34 cellular contexts compared by ENCODE assay signal in genomic region chr15:41251411-41251810, GRCh38. TPM values are rescaled to one million over a fixed set of nuclear protein-coding genes. Genes with fewer than 3 reads are reported as not detected.
"Had no signal": no experiment of that assay in that cellular context is flagged by ENCODE, and none has a peak within 500 bp of the region (broad histone marks: within the 10 kb centered on the region; RNA-seq: fewer than 3 reads in every experiment).

No MANE protein-coding gene starts in this region.

- H3K9me3 ChIP-seq: body of pancreas, breast epithelium, Peyer's patch had no signal

- H3K9me3 Mint-ChIP-seq: activated CD4-positive, alpha-beta T cell treated with anti-CD3 and anti-CD28 coated beads, Interleukin-2, amount 10 ng/mL, durations not matched to agents 24 days and 14 days; activated CD8-positive, alpha-beta T cell treated with anti-CD3 and anti-CD28 coated beads for 36 hours; activated naive CD8-positive, alpha-beta T cell treated with anti-CD3 and anti-CD28 coated beads, Interleukin-2, amount 10 ng/mL, durations not matched to agents 7 days and 5 days; activated T-cell treated with anti-CD3 and anti-CD28 coated beads, Interleukin-2, amount 50 U/mL, for 72 hours; activated T-helper 17 cell treated with anti-CD3 and anti-CD28 coated beads, Interleukin-2, amount 50 U/mL, for 72 hours had no signal

- H3K27me3 ChIP-seq: body of pancreas, breast epithelium, Peyer's patch had no signal

- H3K4me3 ChIP-seq: body of pancreas, breast epithelium, K562, Peyer's patch had no signal

- DNase-seq: activated CD4-positive, alpha-beta T cell treated with anti-CD3 and anti-CD28 coated beads, Interleukin-2, amount 10 ng/mL, durations not matched to agents 24 days and 14 days; activated CD4-positive, alpha-beta T cell treated with anti-CD3 and anti-CD28 coated beads, Interleukin-2, amount 50 U/mL, for 4 hours; activated CD8-positive, alpha-beta T cell treated with anti-CD3 and anti-CD28 coated beads for 36 hours; activated effector memory CD4-positive, alpha-beta T cell treated with anti-CD3 and anti-CD28 coated beads, Interleukin-2, amount 50 U/mL, for 16 hours; activated naive CD4-positive, alpha-beta T cell; activated naive CD4-positive, alpha-beta T cell treated with anti-CD3 and anti-CD28 coated beads, Interleukin-2, amount 50 U/mL, for 16 hours; activated naive CD8-positive, alpha-beta T cell treated with anti-CD3 and anti-CD28 coated beads, Interleukin-2, amount 10 ng/mL, durations not matched to agents 7 days and 5 days; activated T-cell treated with anti-CD3 and anti-CD28 coated beads, Interleukin-2, amount 50 U/mL, for 1 hour; activated T-cell treated with anti-CD3 and anti-CD28 coated beads, Interleukin-2, amount 50 U/mL, for 72 hours; body of pancreas; NCI-H1092 treated with DMSO at 0.1 percent for 48 hours; NCI-H1417; NCI-H146; NCI-H187; NCI-H2029 treated with DMSO at 0.1 percent for 48 hours; NCI-H2107; NCI-H2171; NCI-H510A; NCI-H526; NCI-H748 treated with DMSO at 0.1 percent for 48 hours; NK-92 treated with Interleukin-12 subunit alpha and Interleukin-12 subunit beta, amount 100 ng/mL, for 24 hours; PC-3; RPMI8226; SIG-M5; T1000 had no signal

- H3K27ac Mint-ChIP-seq: activated CD4-positive, alpha-beta T cell treated with anti-CD3 and anti-CD28 coated beads, Interleukin-2, amount 10 ng/mL, durations not matched to agents 24 days and 14 days; activated CD8-positive, alpha-beta T cell treated with anti-CD3 and anti-CD28 coated beads for 36 hours; activated naive CD8-positive, alpha-beta T cell treated with anti-CD3 and anti-CD28 coated beads, Interleukin-2, amount 10 ng/mL, durations not matched to agents 7 days and 5 days; activated T-cell treated with anti-CD3 and anti-CD28 coated beads, Interleukin-2, amount 50 U/mL, for 72 hours; activated T-helper 17 cell treated with anti-CD3 and anti-CD28 coated beads, Interleukin-2, amount 50 U/mL, for 72 hours had no signal

- H3K27me3 Mint-ChIP-seq: activated CD4-positive, alpha-beta T cell treated with anti-CD3 and anti-CD28 coated beads, Interleukin-2, amount 10 ng/mL, durations not matched to agents 24 days and 14 days; activated CD8-positive, alpha-beta T cell treated with anti-CD3 and anti-CD28 coated beads for 36 hours; activated naive CD8-positive, alpha-beta T cell treated with anti-CD3 and anti-CD28 coated beads, Interleukin-2, amount 10 ng/mL, durations not matched to agents 7 days and 5 days; activated T-helper 17 cell treated with anti-CD3 and anti-CD28 coated beads, Interleukin-2, amount 50 U/mL, for 72 hours had no signal

- H3K36me3 ChIP-seq: breast epithelium had no signal

- ATAC-seq: activated CD8-positive, alpha-beta T cell treated with anti-CD3 and anti-CD28 coated beads for 36 hours; activated T-cell treated with anti-CD3 and anti-CD28 coated beads, Interleukin-2, amount 50 U/mL, for 72 hours; activated T-helper 17 cell treated with anti-CD3 and anti-CD28 coated beads, Interleukin-2, amount 50 U/mL, for 72 hours; body of pancreas; K562; PC-3; Right ventricle myocardium inferior had no signal

- H3K27ac ChIP-seq: breast epithelium had no signal

- H3K4me1 ChIP-seq: breast epithelium had no signal

- H3K4me1 Mint-ChIP-seq: activated T-helper 17 cell treated with anti-CD3 and anti-CD28 coated beads, Interleukin-2, amount 50 U/mL, for 72 hours had no signal

- H3K4me3 Mint-ChIP-seq: activated CD4-positive, alpha-beta T cell treated with anti-CD3 and anti-CD28 coated beads, Interleukin-2, amount 10 ng/mL, durations not matched to agents 24 days and 14 days; activated CD8-positive, alpha-beta T cell treated with anti-CD3 and anti-CD28 coated beads for 36 hours; activated naive CD8-positive, alpha-beta T cell treated with anti-CD3 and anti-CD28 coated beads, Interleukin-2, amount 10 ng/mL, durations not matched to agents 7 days and 5 days; activated T-cell treated with anti-CD3 and anti-CD28 coated beads, Interleukin-2, amount 50 U/mL, for 72 hours; activated T-helper 17 cell treated with anti-CD3 and anti-CD28 coated beads, Interleukin-2, amount 50 U/mL, for 72 hours had no signal

RNA-seq across cellular contexts. Expression of gene EXD1, which starts 20.9 kb away (rescaled TPM):
- total RNA-seq: activated CD4-positive, alpha-beta T cell treated with anti-CD3 and anti-CD28 coated beads, Interleukin-2, amount 10 ng/mL, durations not matched to agents 24 days and 14 days; activated CD8-positive, alpha-beta memory T cell treated with anti-CD3 and anti-CD28 coated beads for 36 hours; activated CD8-positive, alpha-beta T cell treated with anti-CD3 and anti-CD28 coated beads for 36 hours; activated naive CD8-positive, alpha-beta T cell treated with anti-CD3 and anti-CD28 coated beads, Interleukin-2, amount 10 ng/mL, durations not matched to agents 7 days and 5 days; activated T-cell treated with anti-CD3 and anti-CD28 coated beads, Interleukin-2, amount 50 U/mL, for 72 hours; body of pancreas; breast epithelium; K562; M059J; PC-3; Peyer's patch; Right ventricle myocardium inferior; T-helper 1 cell treated with Interleukin-12 subunit alpha and Interleukin-12 subunit beta and Interleukin-4 antibody, amounts not matched to agents 30 ng/mL and 1 ng/mL, for 36 hours; T-helper 2 cell treated with Interferon-gamma antibody and Interleukin-4, amounts not matched to agents 100 ng/mL and 5 ng/mL, for 36 hours had no signal
- polyA plus RNA-seq: K562 had no signal
